Comparison of ENCODE assay signal across 20 cellular contexts in genomic region chr12:44542716-44543115, GRCh38.
A peak's percentile ranks its signal among the peaks of the same experiment; 100 is the strongest.
DNase-seq lines count a peak whose midpoint lies in the region; ATAC-seq and TF ChIP-seq lines count a peak whose summit lies in the region.
"Had no signal": no experiment of that assay in that cellular context is flagged by ENCODE, and none has a peak within 500 bp of the region (broad histone marks: within the 10 kb centered on the region; RNA-seq: fewer than 3 reads in every experiment).

No MANE protein-coding gene starts in this region.

- no TSS peak for BruUV-seq in mammary epithelial cell (replicated peaks; lab: Mats Ljungman, UMichigan)

- H3K4me2 ChIP-seq in mammary epithelial cell (ENCODE audit: insufficient read depth, low read depth, low read length) (no peak overlapping the region), neural progenitor cell (no peak overlapping the region)
- H3K4me2 ChIP-seq: BLaER1 had no signal

- H3K36me3 ChIP-seq in mammary epithelial cell (ENCODE audit: insufficient read depth, low read length) (no peaks in the 10 kb centered on the region), breast epithelium (no peaks in the 10 kb centered on the region), neural progenitor cell (no peaks in the 10 kb centered on the region), MG63 (no peaks in the 10 kb centered on the region)
- H3K36me3 ChIP-seq: BLaER1, HAP-1 had no signal

- H3K27me3 ChIP-seq in mammary epithelial cell (ENCODE audit: insufficient read depth, low read length) (peaks cover 1% of the 10 kb centered on the region), breast epithelium (no peaks in the 10 kb centered on the region), neural progenitor cell (no peaks in the 10 kb centered on the region), MG63 (no peaks in the 10 kb centered on the region)
- H3K27me3 ChIP-seq: BLaER1 had no signal

- dilution Hi-C loops in mammary epithelial cell (cut with HindIII; ENCODE audit: low sequenced_read_pairs): no loop called here

- H3K9me3 ChIP-seq in mammary epithelial cell (replicated peaks; ENCODE audit: insufficient read depth, low read length): no peaks in the 10 kb centered on the region
- no peaks in the 10 kb centered on the region for H3K9me3 ChIP-seq in breast epithelium
- no peaks in the 10 kb centered on the region for H3K9me3 ChIP-seq in neural progenitor cell (ENCODE audit: low read depth)
- no peaks in the 10 kb centered on the region for H3K9me3 ChIP-seq in MG63
- H3K9me3 ChIP-seq: BLaER1, Caco-2, HAP-1 had no signal

- intact Hi-C loops in mammary epithelial cell (cut with micrococcal nuclease) (no loop called here), breast epithelium (cut with DNase I; ENCODE audit: low total_unique reads) (no loop called here)

- in situ Hi-C loops in mammary epithelial cell (cut with MboI; ENCODE audit: low sequenced_read_pairs in 2 of 2): no loop called here

- no peaks in the 10 kb centered on the region for H3K9me3 Mint-ChIP-seq in naive thymus-derived CD8-positive, alpha-beta T cell
- H3K9me3 Mint-ChIP-seq in neural progenitor cell: peaks cover 2% of the 10 kb centered on the region
- H3K9me3 Mint-ChIP-seq: CD8-positive, alpha-beta T cell had no signal

- H3K79me2 ChIP-seq in mammary epithelial cell (ENCODE audit: insufficient read depth, low read length) (no peaks in the 10 kb centered on the region), neural progenitor cell (ENCODE audit: low read depth) (no peaks in the 10 kb centered on the region)

- no peaks in the 10 kb centered on the region for H4K20me1 ChIP-seq in mammary epithelial cell (ENCODE audit: insufficient read depth, low read length)
- H4K20me1 ChIP-seq in neural progenitor cell (ENCODE audit: low read depth): no peaks in the 10 kb centered on the region
- H4K20me1 ChIP-seq: BLaER1 had no signal

- no peak overlapping the region for H3K27ac ChIP-seq in mammary epithelial cell (ENCODE audit: insufficient read depth, low read depth, low read length)
- H3K27ac ChIP-seq in breast epithelium: no peak overlapping the region
- no peak overlapping the region for H3K27ac ChIP-seq in neural progenitor cell
- H3K27ac ChIP-seq: 22Rv1, BLaER1, C4-2B had no signal

- H3K9ac ChIP-seq in mammary epithelial cell (ENCODE audit: insufficient read depth, low read length) (no peak overlapping the region), neural progenitor cell (no peak overlapping the region)
- H3K9ac ChIP-seq: BLaER1 had no signal

- H3K4me1 Mint-ChIP-seq in naive thymus-derived CD8-positive, alpha-beta T cell: peaks cover 35 to 68% (median 54%) of the 10 kb centered on the region in 4 donors
- H3K4me1 Mint-ChIP-seq in neural progenitor cell: peaks cover 4% of the 10 kb centered on the region
- H3K4me1 Mint-ChIP-seq: B cell; CD4-positive, CD25-positive, alpha-beta regulatory T cell had no signal

- no peaks in the 10 kb centered on the region for H3F3A ChIP-seq in neural progenitor cell (ENCODE audit: low read depth)

- ATAC-seq in naive thymus-derived CD8-positive, alpha-beta T cell: no peak
- ATAC-seq: CD8-positive, alpha-beta T cell had no signal

- H3K27me3 Mint-ChIP-seq in naive thymus-derived CD8-positive, alpha-beta T cell: no peaks in the 10 kb centered on the region
- no peaks in the 10 kb centered on the region for H3K27me3 Mint-ChIP-seq in neural progenitor cell (ENCODE audit: insufficient read depth, low read depth)
- H3K27me3 Mint-ChIP-seq: B cell; CD4-positive, CD25-positive, alpha-beta regulatory T cell had no signal

- CTCF ChIA-PET in mammary epithelial cell (lab: Charles Lee; ENCODE audit: low non-redundant PET): no interaction called here

- H2AFZ ChIP-seq in mammary epithelial cell (ENCODE audit: low read depth, low read length): no peak overlapping the region
- no peak overlapping the region for H2AFZ ChIP-seq in neural progenitor cell (replicated peaks)

- no peak for TF ChIP-seq CTCF in mammary epithelial cell (conservative IDR thresholded peaks at IDR 0.05 in 1 of 2, IDR thresholded peaks at IDR 0.05 in 1 of 2; ENCODE audit: extremely low read depth in 1 of 2, insufficient read depth in 1 of 2, low read depth in 1 of 2, low read length in 2 of 2)
- TF ChIP-seq CTCF in breast epithelium (IDR thresholded peaks at IDR 0.05): no peak
- no peak for TF ChIP-seq CTCF in neural progenitor cell (IDR thresholded peaks at IDR 0.05)

- H3K36me3 Mint-ChIP-seq in naive thymus-derived CD8-positive, alpha-beta T cell: peaks cover 0 to 32% (median 11%) of the 10 kb centered on the region in 3 donors
- peaks cover 5% of the 10 kb centered on the region for H3K36me3 Mint-ChIP-seq in neural progenitor cell
- H3K36me3 Mint-ChIP-seq: CD4-positive, CD25-positive, alpha-beta regulatory T cell had no signal

- H3K4me3 Mint-ChIP-seq in naive thymus-derived CD8-positive, alpha-beta T cell: no peak overlapping the region
- H3K4me3 Mint-ChIP-seq in neural progenitor cell: no peak overlapping the region
- H3K4me3 Mint-ChIP-seq: B cell; CD4-positive, CD25-positive, alpha-beta regulatory T cell; CD8-positive, alpha-beta T cell; HFFc6 had no signal

- peak overlapping the region in 9 of 10 donors; percentile 0 to 81 (median 36) for H3K27ac Mint-ChIP-seq in naive thymus-derived CD8-positive, alpha-beta T cell
- H3K27ac Mint-ChIP-seq in neural progenitor cell: no peak overlapping the region
- H3K27ac Mint-ChIP-seq: B cell; CD4-positive, CD25-positive, alpha-beta regulatory T cell; CD8-positive, alpha-beta T cell; HFFc6 had no signal

- H3K4me3 ChIP-seq in mammary epithelial cell (replicated peaks in 1 of 3; ENCODE audit: insufficient read depth in 1 of 3, low read depth in 2 of 3, low read length in 3 of 3) (no peak overlapping the region), breast epithelium (no peak overlapping the region), neural progenitor cell (no peak overlapping the region), MG63 (no peak overlapping the region)
- H3K4me3 ChIP-seq: BLaER1, HAP-1 had no signal

- POLR2A ChIA-PET in naive thymus-derived CD8-positive, alpha-beta T cell (lab: Charles Lee): no interaction called here

- TF ChIP-seq POLR2A in breast epithelium (IDR thresholded peaks at IDR 0.05): no peak

- H3K4me1 ChIP-seq in mammary epithelial cell (ENCODE audit: insufficient read depth, low read length): no peaks in the 10 kb centered on the region
- peaks cover 0 to 4% of the 10 kb centered on the region in 2 donors for H3K4me1 ChIP-seq in breast epithelium
- H3K4me1 ChIP-seq in neural progenitor cell: peaks cover 8% of the 10 kb centered on the region
- H3K4me1 ChIP-seq: BLaER1, HAP-1 had no signal

- DNase-seq in mammary epithelial cell (peak; percentile 3), breast epithelium (ENCODE audit: low spot score in 2 of 2) (no peak), SW480 (ENCODE audit: low spot score) (peak; percentile 1), astrocyte of the hippocampus (ENCODE audit: low read depth, low spot score) (peak; percentile 17), neural progenitor cell (ENCODE audit: low spot score) (no peak), MG63 (no peak)
- no peak for DNase-seq in naive thymus-derived CD8-positive, alpha-beta T cell
- DNase-seq in stimulated activated CD4-positive, alpha-beta T cell treated with anti-CD3 and anti-CD28 coated beads, Interleukin-4, amount 100 ng/mL, for 24 hours: no peak
- DNase-seq: Caco-2; CD4-positive, CD25-positive, alpha-beta regulatory T cell; CD8-positive, alpha-beta T cell; DMS153; DND-41; GOT3; HFFc6 had no signal

- whole genome bisulfite sequencing in mammary epithelial cell (ENCODE audit: low coverage, missing lambda C conversion rate): 11% methylated on average over 1 of the region's 1 CpG

Comparison
In these comparisons a context has a peak if more than half of its experiments do, and no peak if none do; other contexts are left out.
1. DNase-seq: peak in mammary epithelial cell (single experiment), SW480 (single experiment) and astrocyte of the hippocampus (single experiment); none in breast epithelium (0 of 2), naive thymus-derived CD8-positive, alpha-beta T cell (0 of 10), neural progenitor cell (single experiment), stimulated activated CD4-positive, alpha-beta T cell treated with anti-CD3 and anti-CD28 coated beads, Interleukin-4, amount 100 ng/mL, for 24 hours (single experiment) and MG63 (single experiment).